6 cellular contexts compared by ENCODE assay signal in the genomic region with DNA sequence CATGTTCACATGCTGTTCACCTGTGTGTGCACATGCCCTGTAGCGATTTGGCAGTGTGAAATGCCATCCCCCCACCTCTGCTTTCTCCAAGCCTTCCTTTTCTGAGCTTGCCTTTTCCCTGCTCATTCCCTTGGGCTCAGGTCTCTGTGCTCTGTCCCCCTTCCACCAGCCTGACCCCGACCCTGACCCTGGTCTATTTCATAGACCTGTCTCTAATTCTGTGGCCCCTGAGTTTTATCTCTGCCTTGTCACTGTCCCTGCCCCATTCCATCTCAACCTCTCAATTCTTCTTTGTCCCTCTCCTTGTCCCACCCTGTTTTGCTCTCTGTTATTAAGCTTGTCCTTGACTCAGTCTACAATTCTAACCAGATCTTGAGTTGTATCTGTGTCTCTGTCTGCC. TPM values are rescaled to one million over a fixed set of nuclear protein-coding genes. Genes with fewer than 3 reads are reported as not detected.
DNase-seq lines count a peak whose midpoint lies in the region; ATAC-seq, FAIRE-seq and TF ChIP-seq lines count a peak whose summit lies in the region.

No MANE protein-coding gene starts in this region.

- H3K9me3 Mint-ChIP-seq in activated T-cell treated with anti-CD3 and anti-CD28 coated beads, Interleukin-2, amount 50 U/mL, for 24 hours = no peaks in the 10 kb centered on the region

- no peaks in the 10 kb centered on the region for H3K36me3 Mint-ChIP-seq in activated T-cell treated with anti-CD3 and anti-CD28 coated beads, Interleukin-2, amount 50 U/mL, for 24 hours (ENCODE audit: low read depth)

- H3K4me1 Mint-ChIP-seq in activated T-cell treated with anti-CD3 and anti-CD28 coated beads, Interleukin-2, amount 50 U/mL, for 24 hours (ENCODE audit: low read depth) = peaks cover 25% of the 10 kb centered on the region

- H3K27ac ChIP-seq in foreskin keratinocyte (peak overlapping the region; percentile 58), temporal lobe (ENCODE audit: low read depth, low read length) (peak overlapping the region; percentile 45)

- peak; percentile 2 for ATAC-seq in foreskin keratinocyte
- ATAC-seq in GM19455 (IDR thresholded peaks at IDR 0.05; ENCODE audit: unreplicated experiment) = no peak

- H3K27me3 ChIP-seq in foreskin keratinocyte = no peaks in the 10 kb centered on the region

- H3K27me3 Mint-ChIP-seq in activated T-cell treated with anti-CD3 and anti-CD28 coated beads, Interleukin-2, amount 50 U/mL, for 24 hours = no peaks in the 10 kb centered on the region

- FAIRE-seq in urothelium cell line (lab: Jason Lieb, UNC) = no peak

- no peak for TF ChIP-seq CTCF in foreskin keratinocyte (conservative IDR thresholded peaks at IDR 0.05)

- H3K4me3 Mint-ChIP-seq in activated T-cell treated with anti-CD3 and anti-CD28 coated beads, Interleukin-2, amount 50 U/mL, for 24 hours = peak overlapping the region; percentile 53

- H3K27ac Mint-ChIP-seq in activated T-cell treated with anti-CD3 and anti-CD28 coated beads, Interleukin-2, amount 50 U/mL, for 24 hours = peak overlapping the region; percentile 80

- DNase-seq in activated T-cell treated with anti-CD3 and anti-CD28 coated beads, Interleukin-2, amount 50 U/mL, for 24 hours = no peak
- DNase-seq in activated T-cell treated with anti-CD3 and anti-CD28 coated beads, Interleukin-2, amount 50 U/mL, for 1 hour = no peak
- no peak for DNase-seq in foreskin keratinocyte
- no peak for DNase-seq in urothelium cell line (ENCODE audit: low spot score)

- no peaks in the 10 kb centered on the region for H3K4me1 ChIP-seq in foreskin keratinocyte

RNA-seq across cellular contexts. Expression of a gene that starts 0.7 kb away (rescaled TPM):
- 4.8 and 7.0 TPM in 2 replicates for total RNA-seq in foreskin keratinocyte
- 3.7 and 5.0 TPM in 2 replicates for polyA plus RNA-seq in foreskin keratinocyte
- 4.7 TPM for total RNA-seq in temporal lobe

RNA-seq across cellular contexts. Expression of a gene that starts 30.1 kb away (rescaled TPM):
- total RNA-seq in foreskin keratinocyte (13.5 and 14.6 TPM in 2 replicates), temporal lobe (3.7 TPM)
- polyA plus RNA-seq in foreskin keratinocyte = 9.8 and 11.3 TPM in 2 replicates

RNA-seq across cellular contexts. Expression of a gene that starts 44.5 kb away (rescaled TPM):
- total RNA-seq in foreskin keratinocyte = 16.3 and 20.3 TPM in 2 replicates
- 16.7 and 21.5 TPM in 2 replicates for polyA plus RNA-seq in foreskin keratinocyte
- total RNA-seq in temporal lobe = 4.9 TPM

RNA-seq across cellular contexts. Expression of a gene that starts 44.6 kb away (rescaled TPM):
- total RNA-seq in foreskin keratinocyte (64.1 and 67.5 TPM in 2 replicates), temporal lobe (38.6 TPM)
- 65.9 and 71.7 TPM in 2 replicates for polyA plus RNA-seq in foreskin keratinocyte
